Comparison of ENCODE assay signal across 8 cellular contexts in genomic region chr2:46298522-46299351, GRCh38. TPM values are rescaled to one million over a fixed set of nuclear protein-coding genes. Genes with fewer than 3 reads are reported as not detected.
DNase-seq lines count a peak whose midpoint lies in the region; ATAC-seq, FAIRE-seq and TF ChIP-seq lines count a peak whose summit lies in the region.

No MANE protein-coding gene starts in this region.

- H3K9me3 ChIP-seq in GM12878 (replicated peaks; ENCODE audit: control insufficient read depth, insufficient read depth, low read length): no peaks in the 10 kb centered on the region; the same call in 2 of the 3 replicates
- H3K9me3 ChIP-seq in iPS DF 6.9 (ENCODE audit: control insufficient read depth, insufficient read depth, low read length): no peaks in the 10 kb centered on the region

- no peaks in the 10 kb centered on the region for H3K36me3 ChIP-seq in GM12878 (ENCODE audit: control insufficient read depth in 2 of 2, insufficient read depth in 2 of 2, low read length in 1 of 2)
- H3K36me3 ChIP-seq in iPS DF 6.9 (ENCODE audit: control insufficient read depth, insufficient read depth, low read length): no peaks in the 10 kb centered on the region

- no peak overlapping the region for H3K27ac ChIP-seq in GM12878 (ENCODE audit: control insufficient read depth, insufficient read depth)
- no peak overlapping the region for H3K27ac ChIP-seq in iPS DF 6.9 (ENCODE audit: low read length)

- 27% methylated on average over 63 of the region's 70 CpGs for WGBS in GM12878 (ENCODE audit: insufficient coverage, insufficient replicate concordance, low lambda C conversion rate, missing lambda C conversion rate)
- WGBS in iPS DF 6.9 (ENCODE audit: insufficient coverage, insufficient read length): no CpG with 5 or more reads among the region's 70 CpGs

- intact Hi-C loops in GM12878 (cut with micrococcal nuclease; ENCODE audit: unreplicated experiment): loop anchor here (5.0 kb wide), 3 partner anchors 61 to 236 kb away; no protein-coding TSS in a partner anchor
- intact Hi-C loops in sciatic nerve (cut with DNase I): loop anchor here (5.0 kb wide), 1 partner anchor 39 kb away; no protein-coding TSS in a partner anchor

- H3K27me3 ChIP-seq in GM12878 (replicated peaks in 1 of 2; ENCODE audit: control insufficient read depth in 2 of 2, insufficient read depth in 2 of 2, low read length in 1 of 2) (peaks cover 5 to 32% of the 10 kb centered on the region in 2 experiments), iPS DF 6.9 (ENCODE audit: control insufficient read depth, insufficient read depth, low read length) (peaks cover 43% of the 10 kb centered on the region)

- peak overlapping the region; percentile 96 for H3K4me2 ChIP-seq in GM12878 (ENCODE audit: control insufficient read depth, insufficient read depth)

- ATAC-seq in GM12878: peak; percentile 21
- ATAC-seq in sciatic nerve: peak; percentile 44
- ATAC-seq in GM18505 (IDR thresholded peaks at IDR 0.05; ENCODE audit: unreplicated experiment): no peak
- no peak for ATAC-seq in GM21528 (IDR thresholded peaks at IDR 0.05; ENCODE audit: low FRiP score, unreplicated experiment)

- H4K20me1 ChIP-seq in GM12878 (ENCODE audit: control insufficient read depth, insufficient read depth): no peaks in the 10 kb centered on the region

- no peaks in the 10 kb centered on the region for H3K79me2 ChIP-seq in GM12878 (ENCODE audit: control insufficient read depth, insufficient read depth, low read length)

- H3K4me3 ChIP-seq in GM12878: no peak overlapping the region; the same call in 1 of the 2 replicates
- peak overlapping the region; percentile 61; the same call in 1 of the 2 replicates for H3K4me3 ChIP-seq in iPS DF 6.9 (ENCODE audit: low read length)

- POLR2A ChIA-PET in GM12878 (lab: Charles Lee): interaction anchor here (1.8 kb wide), 1 partner anchor 69 kb away, joined by 6 read pairs; no protein-coding TSS in a partner anchor

- TF ChIP-seq RAD21 in GM12878 (IDR thresholded peaks at IDR 0.05; ENCODE audit: insufficient read depth, low read depth, low read length): no peak

- RAD21 ChIA-PET in GM12878 (lab: Charles Lee; ENCODE audit: unreplicated experiment): interaction anchor here (0.7 to 1.8 kb wide), 5 partner anchors 68 to 236 kb away, joined by 3 to 29 read pairs (median 5); no protein-coding TSS in a partner anchor

- in situ Hi-C loops in GM12878 (cut with MboI): no loop called here

- TF ChIP-seq CTCF in GM12878 (IDR thresholded peaks at IDR 0.05 in 2 of 3, conservative IDR thresholded peaks at IDR 0.05 in 1 of 3; ENCODE audit: control insufficient read depth in 2 of 3, extremely low read depth in 1 of 3, insufficient read depth in 1 of 3, low read depth in 3 of 3, low read length in 3 of 3): peak in 1 of 3 experiments; percentile 24; a peak in 1 of 6 replicates

- DNase-seq in SIG-M5 treated with dmso at 0.1 percent for 504 hours (lab: John Stamatoyannopoulos, UW; ENCODE audit: unreplicated experiment) (peak; percentile 25), SIG-M5 (lab: John Stamatoyannopoulos, UW) (no peak), RCC 7860 (ENCODE audit: low spot score) (peak; percentile 40), GM12878 (ENCODE audit: low read depth, low spot score) (no peak), iPS DF 6.9 (ENCODE audit: low read depth, low spot score) (no peak), sciatic nerve (ENCODE audit: low spot score) (peak; percentile 81)

- no peak for TF ChIP-seq EP300 in GM12878 (IDR thresholded peaks at IDR 0.05; ENCODE audit: borderline replicate concordance in 1 of 2, control insufficient read depth in 1 of 2, low read depth in 2 of 2, low read length in 2 of 2)

- H3K9ac ChIP-seq in GM12878 (ENCODE audit: control insufficient read depth, insufficient read depth, low read length): no peak overlapping the region

- H2AFZ ChIP-seq in GM12878 (ENCODE audit: control insufficient read depth, low read depth, low read length): no peak overlapping the region

- TF ChIP-seq POLR2A in GM12878 (IDR thresholded peaks at IDR 0.05; ENCODE audit: low read depth, low read length) (no peak), GM18505 (IDR thresholded peaks at IDR 0.05; ENCODE audit: borderline replicate concordance, extremely low read depth, insufficient read depth, insufficient read length) (no peak)

- no TSS peak for BruUV-seq in GM12878 (replicated peaks; lab: Mats Ljungman, UMichigan)

- FAIRE-seq in RCC 7860 (lab: Jason Lieb, UNC): no peak
- no peak for FAIRE-seq in GM12878 (lab: Jason Lieb, UNC)

- H3K4me1 ChIP-seq in GM12878 (ENCODE audit: control insufficient read depth, insufficient read depth, low read length) (peaks cover 8% of the 10 kb centered on the region), iPS DF 6.9 (ENCODE audit: control insufficient read depth, insufficient read depth, low read length) (peaks cover 3% of the 10 kb centered on the region)

- CTCF ChIA-PET in GM12878 (lab: Yijun Ruan, JAX): interaction anchor here (1.0 to 3.2 kb wide), 3 partner anchors 46 to 236 kb away, joined by 4 to 19 read pairs (median 6); no protein-coding TSS in a partner anchor

- SMC1A ChIA-PET in GM12878 (lab: Charles Lee; ENCODE audit: uncharacterized antibody, unreplicated experiment): interaction anchor here (1.5 to 2.3 kb wide), 4 partner anchors 14 to 71 kb away, joined by 3 to 9 read pairs (median 7); no protein-coding TSS in a partner anchor

TF ChIP-seq in GM12878, 131 proteins besides CTCF, POLR2A, EP300 and RAD21 (continues in another document):
- TF ChIP-seq PKNOX1 (IDR thresholded peaks at IDR 0.05) (no peak), ZNF622 (IDR thresholded peaks at IDR 0.05) (no peak), DPF2 (IDR thresholded peaks at IDR 0.05) (no peak), PAX8 (IDR thresholded peaks at IDR 0.05) (no peak), NR2F1 (conservative IDR thresholded peaks at IDR 0.05) (peak; percentile 44), GATAD2B (conservative IDR thresholded peaks at IDR 0.05; ENCODE audit: low read depth) (peak; percentile 49; the same call in 1 of the 2 replicates), IKZF1 (conservative IDR thresholded peaks at IDR 0.05) (0 out of 2 replicates have a peak, but pooled peaks have one; percentile 19), ETV6 (conservative IDR thresholded peaks at IDR 0.05 in 1 of 2, IDR thresholded peaks at IDR 0.05 in 1 of 2; ENCODE audit: borderline replicate concordance in 1 of 2, low read depth in 1 of 2) (no peak), NKRF (conservative IDR thresholded peaks at IDR 0.05) (peak; percentile 6; the same call in 1 of the 2 replicates), SUZ12 (IDR thresholded peaks at IDR 0.05; ENCODE audit: unreplicated experiment) (peak; percentile 84), ATF2 (IDR thresholded peaks at IDR 0.05; ENCODE audit: low read length) (no peak)

RNA-seq across cellular contexts. Expression of gene EPAS1, which starts 1.5 kb away (rescaled TPM):
- 17.2 and 18.5 TPM in 2 replicates for total RNA-seq in GM12878 (2013; cell fraction: nucleolus; rRNA removed)
- total RNA-seq in GM12878 (2014; rRNA removed): 1.3 and 1.5 TPM in 2 replicates
- 0.18 and 0.51 TPM in 2 replicates for total RNA-seq in GM12878 (2014; rRNA removed; fragmentation: Illumina TruSeq; extraction: Trizol)
- 1.5 and 2.5 TPM in 2 replicates for total RNA-seq in GM12878 (2021)
- 0.07 TPM for polyA plus RNA-seq in GM12878 (2011; ENCODE audit: low read depth)
- 7.0 and 22.0 TPM in 2 replicates for polyA plus RNA-seq in GM12878 (2011; rRNA removed)
- 7.8 and 12.6 TPM in 2 replicates for polyA plus RNA-seq in GM12878 (2011; cell fraction: cytosol; rRNA removed)
- 25.0 and 34.5 TPM in 2 replicates for polyA plus RNA-seq in GM12878 (2011; cell fraction: nucleus; rRNA removed)
- polyA plus RNA-seq in GM12878 (2012): 0.30 and 0.76 TPM in 2 replicates
- polyA plus RNA-seq in GM12878 (2014; fragmentation: Illumina TruSeq; extraction: Trizol): 0.95 and 1.3 TPM in 2 replicates
- under 1 TPM in 1 of 2 experiments, not detected in 1; 0.11 TPM for polyA plus RNA-seq in GM12878 (2014; fragmentation: Nextera tagmentation; extraction: Ambion mirVana)
- 0.69 and 1.3 TPM in 2 replicates for polyA plus RNA-seq in GM12878 (2014; rRNA removed)
- polyA plus RNA-seq in GM12878 (2016; fragmentation: Nextera tagmentation; extraction: Ambion mirVana): under 1 TPM; 0.23 to 0.62 TPM
- 13.5 and 20.9 TPM in 2 replicates for polyA minus RNA-seq in GM12878 (2011; rRNA and poly(A)+ RNA removed)
- 13.9 and 15.5 TPM in 2 replicates for polyA minus RNA-seq in GM12878 (2011; cell fraction: cytosol; rRNA and poly(A)+ RNA removed)
- 15.7 and 27.0 TPM in 2 replicates for polyA minus RNA-seq in GM12878 (2011; cell fraction: nucleus; rRNA and poly(A)+ RNA removed)
- total RNA-seq in sciatic nerve: 270 TPM

Comparison
In these comparisons a context has a peak if more than half of its experiments do, and no peak if none do; other contexts are left out.
1. DNase-seq: peak in SIG-M5 treated with dmso at 0.1 percent for 504 hours (single experiment), RCC 7860 (single experiment) and sciatic nerve (single experiment); none in SIG-M5 (single experiment), GM12878 (single experiment) and iPS DF 6.9 (single experiment).
2. ATAC-seq: peak in GM12878 (single experiment) and sciatic nerve (single experiment); none in GM18505 (single experiment) and GM21528 (single experiment).
3. RNA of gene EPAS1, which starts 1.5 kb away (total RNA-seq): 270 TPM in sciatic nerve (single experiment); 0.18 to 18.5 TPM in GM12878; every median in the first group is over 10 times any median in the second.